ENCODE assay signal across 30 cellular contexts in genomic region chr15:36642311-36642710, GRCh38.
"Had no signal": no experiment of that assay in that cellular context is flagged by ENCODE, and none has a peak within 500 bp of the region (broad histone marks: within the 10 kb centered on the region; RNA-seq: fewer than 3 reads in every experiment).

No MANE protein-coding gene starts in this region.

- H3K36me3 Mint-ChIP-seq: natural killer cell treated with Interleukin-12 subunit alpha and Interleukin-12 subunit beta and Interleukin-15 and Interleukin-18, amount 100 ng/mL, for 72 hours had no signal

- DNase-seq: naive thymus-derived CD8-positive, alpha-beta T cell; nephron progenitor cell; nucleus accumbens; pancreas; retina; right cardiac atrium; right lobe of liver; sigmoid colon; small intestine; stimulated activated CD4-positive, alpha-beta T cell treated with anti-CD3 and anti-CD28 coated beads, Interleukin-15, amount 100 ng/mL, for 24 hours; stimulated activated CD4-positive, alpha-beta T cell treated with anti-CD3 and anti-CD28 coated beads, Interleukin-2, amount 100 ng/mL, for 24 hours; stimulated activated CD4-positive, alpha-beta T cell treated with anti-CD3 and anti-CD28 coated beads, Interleukin-2, amount 100 ng/mL, for 48 hours; stimulated activated CD4-positive, alpha-beta T cell treated with anti-CD3 and anti-CD28 coated beads, Interleukin-4, amount 100 ng/mL, for 4 hours; stimulated activated CD8-positive, alpha-beta memory T cell treated with anti-CD3 and anti-CD28 coated beads, Interleukin-4, amount 100 ng/mL, for 48 hours; stimulated activated naive CD4-positive, alpha-beta T cell; stimulated activated naive CD8-positive, alpha-beta T cell treated with anti-CD3 and anti-CD28 coated beads, Interleukin-15, amount 100 ng/mL, for 72 hours; stimulated activated naive CD8-positive, alpha-beta T cell treated with anti-CD3 and anti-CD28 coated beads, Interleukin-15, Interleukin-2, amounts not matched to agents 100 U/mL and 50 U/mL, for 24 hours; substantia nigra; testis; tibial artery; transverse colon; upper lobe of right lung; uterus had no signal

- H3K4me1 Mint-ChIP-seq: stimulated activated memory B cell treated with anti-CD40 and anti-IgM and Interleukin-4, amounts not matched to agents 10 μg/mL and 1 μg/mL and 100 μg/mL, for 72 hours; stimulated activated naive CD8-positive, alpha-beta T cell treated with anti-CD3 and anti-CD28 coated beads, Interleukin-15, amount 100 ng/mL, for 72 hours had no signal

- ATAC-seq: naive thymus-derived CD8-positive, alpha-beta T cell; natural killer cell treated with Interleukin-12 subunit alpha and Interleukin-12 subunit beta and Interleukin-15 and Interleukin-18, amount 100 ng/mL, for 72 hours; pancreas; right cardiac atrium; right lobe of liver; stimulated activated memory B cell treated with anti-CD40 and anti-IgM and Interleukin-4, amounts not matched to agents 10 μg/mL and 1 μg/mL and 100 μg/mL, for 72 hours; stimulated activated naive CD8-positive, alpha-beta T cell treated with anti-CD3 and anti-CD28 coated beads, Interleukin-15, amount 100 ng/mL, for 72 hours; stimulated activated naive CD8-positive, alpha-beta T cell treated with anti-CD3 and anti-CD28 coated beads, Interleukin-15, Interleukin-2, amounts not matched to agents 100 U/mL and 50 U/mL, for 24 hours; upper lobe of right lung had no signal

- H3K4me1 ChIP-seq: pancreas, prostate gland, suprapubic skin, testis, tibial artery, transverse colon, upper lobe of right lung, uterus had no signal

- H3K27me3 ChIP-seq: neutrophil, pancreas, right lobe of liver, sigmoid colon, suprapubic skin, testis, tibial artery, transverse colon, upper lobe of right lung, uterus had no signal

- H3K27ac Mint-ChIP-seq: naive thymus-derived CD8-positive, alpha-beta T cell; natural killer cell treated with Interleukin-12 subunit alpha and Interleukin-12 subunit beta and Interleukin-15 and Interleukin-18, amount 100 ng/mL, for 72 hours; nephron progenitor cell; stimulated activated memory B cell treated with anti-CD40 and anti-IgM and Interleukin-4, amounts not matched to agents 10 μg/mL and 1 μg/mL and 100 μg/mL, for 72 hours; stimulated activated naive CD8-positive, alpha-beta T cell treated with anti-CD3 and anti-CD28 coated beads, Interleukin-15, amount 100 ng/mL, for 72 hours; type B pancreatic cell had no signal

- H3K9me3 ChIP-seq: neutrophil, pancreas, prostate gland, right lobe of liver, sigmoid colon, suprapubic skin, testis, tibial artery, transverse colon, upper lobe of right lung, uterus had no signal

- H3K27me3 Mint-ChIP-seq: naive thymus-derived CD8-positive, alpha-beta T cell; natural killer cell treated with Interleukin-12 subunit alpha and Interleukin-12 subunit beta and Interleukin-15 and Interleukin-18, amount 100 ng/mL, for 72 hours; stimulated activated memory B cell treated with anti-CD40 and anti-IgM and Interleukin-4, amounts not matched to agents 10 μg/mL and 1 μg/mL and 100 μg/mL, for 72 hours; stimulated activated naive CD8-positive, alpha-beta T cell treated with anti-CD3 and anti-CD28 coated beads, Interleukin-15, amount 100 ng/mL, for 72 hours had no signal

- H3K9me3 Mint-ChIP-seq: naive thymus-derived CD8-positive, alpha-beta T cell; natural killer cell treated with Interleukin-12 subunit alpha and Interleukin-12 subunit beta and Interleukin-15 and Interleukin-18, amount 100 ng/mL, for 72 hours; nephron progenitor cell; stimulated activated memory B cell treated with anti-CD40 and anti-IgM and Interleukin-4, amounts not matched to agents 10 μg/mL and 1 μg/mL and 100 μg/mL, for 72 hours; stimulated activated naive CD8-positive, alpha-beta T cell treated with anti-CD3 and anti-CD28 coated beads, Interleukin-15, amount 100 ng/mL, for 72 hours had no signal

- H3K4me3 ChIP-seq: pancreas, prostate gland, right lobe of liver, sigmoid colon, suprapubic skin, testis, tibial artery, transverse colon, upper lobe of right lung, uterus had no signal

- H3K27ac ChIP-seq: neutrophil, pancreas, prostate gland, right lobe of liver, sigmoid colon, suprapubic skin, testis, tibial artery, transverse colon, upper lobe of right lung, uterus had no signal

- H3K4me3 Mint-ChIP-seq: naive thymus-derived CD8-positive, alpha-beta T cell; natural killer cell treated with Interleukin-12 subunit alpha and Interleukin-12 subunit beta and Interleukin-15 and Interleukin-18, amount 100 ng/mL, for 72 hours; nephron progenitor cell; neural crest cell; stimulated activated memory B cell treated with anti-CD40 and anti-IgM and Interleukin-4, amounts not matched to agents 10 μg/mL and 1 μg/mL and 100 μg/mL, for 72 hours; stimulated activated naive CD8-positive, alpha-beta T cell treated with anti-CD3 and anti-CD28 coated beads, Interleukin-15, amount 100 ng/mL, for 72 hours; type B pancreatic cell had no signal

- H3K36me3 ChIP-seq: neutrophil, pancreas, prostate gland, right lobe of liver, sigmoid colon, suprapubic skin, tibial artery, transverse colon, upper lobe of right lung, uterus had no signal
